ENCODE assay signal across 18 cellular contexts in genomic region chr12:13222076-13222475, GRCh38. TPM values are rescaled to one million over a fixed set of nuclear protein-coding genes. Genes with fewer than 3 reads are reported as not detected.
DNase-seq lines count a peak whose midpoint lies in the region; ATAC-seq, FAIRE-seq and TF ChIP-seq lines count a peak whose summit lies in the region.
"Had no signal": no experiment of that assay in that cellular context is flagged by ENCODE, and none has a peak within 500 bp of the region (broad histone marks: within the 10 kb centered on the region; RNA-seq: fewer than 3 reads in every experiment).

No MANE protein-coding gene starts in this region.

- H3K36me3 ChIP-seq in right atrium auricular region (peaks cover 11% of the 10 kb centered on the region), kidney (ENCODE audit: control insufficient read depth in 1 of 2, insufficient read depth in 2 of 2, low read length in 2 of 2) (no peaks in the 10 kb centered on the region), OCI-LY7 (ENCODE audit: insufficient read depth, low read length) (no peaks in the 10 kb centered on the region)
- H3K36me3 ChIP-seq: neutrophil had no signal

- H3K9me2 ChIP-seq in OCI-LY7 (ENCODE audit: insufficient read depth, low read length): no peaks in the 10 kb centered on the region

- no peaks in the 10 kb centered on the region for H3K4me1 ChIP-seq in right atrium auricular region
- H3K4me1 ChIP-seq in kidney (ENCODE audit: control insufficient read depth in 1 of 2, insufficient read depth in 1 of 2, low read depth in 1 of 2, low read length in 2 of 2): no peaks in the 10 kb centered on the region
- H3K4me1 ChIP-seq in OCI-LY7 (ENCODE audit: insufficient read depth, low read length, poor library complexity, severe bottlenecking): no peaks in the 10 kb centered on the region
- H3K4me1 ChIP-seq: ascending aorta had no signal

- FAIRE-seq in kidney (lab: Jason Lieb, UNC) (no peak), urothelium cell line (lab: Jason Lieb, UNC) (peak; percentile 17)
- FAIRE-seq: GM12891 had no signal

- intact Hi-C loops in Right ventricle myocardium superior (cut with DNase I) (no loop called here), kidney (cut with DNase I) (no loop called here), OCI-LY7 (cut with micrococcal nuclease; ENCODE audit: unreplicated experiment) (no loop called here)

- ATAC-seq in Right ventricle myocardium superior (ENCODE audit: poor library complexity): peak; percentile 67
- no peak for ATAC-seq in HG03432 (IDR thresholded peaks at IDR 0.05; ENCODE audit: unreplicated experiment)

- no peaks in the 10 kb centered on the region for H4K20me1 ChIP-seq in OCI-LY7 (ENCODE audit: insufficient read depth, low read length)

- no peak for TF ChIP-seq CTCF in right atrium auricular region (IDR thresholded peaks at IDR 0.05)
- no peak for TF ChIP-seq CTCF in kidney (IDR thresholded peaks at IDR 0.05; ENCODE audit: borderline replicate concordance, extremely low read depth, insufficient read depth)
- no peak for TF ChIP-seq CTCF in OCI-LY7 (conservative IDR thresholded peaks at IDR 0.05; ENCODE audit: low read length)

- no TSS peak for BruUV-seq in OCI-LY7 (replicated peaks; lab: Mats Ljungman, UMichigan)

- DNase-seq in Right ventricle myocardium superior (no peak), right atrium auricular region (ENCODE audit: low spot score) (no peak), cerebellar cortex (ENCODE audit: low spot score) (peak; percentile 85), kidney (peak; percentile 86), urothelium cell line (ENCODE audit: low spot score) (no peak), OCI-LY7 (ENCODE audit: low spot score) (no peak), caudate nucleus (lab: John Stamatoyannopoulos, UW) (no peak)
- DNase-seq: activated CD4-positive, alpha-beta T cell treated with anti-CD3 and anti-CD28 coated beads for 48 hours; DMS153; effector CD4-positive, alpha-beta T cell; head of caudate nucleus; MM.1S; T-helper 1 cell had no signal

- H3K27me3 ChIP-seq in right atrium auricular region: no peaks in the 10 kb centered on the region
- H3K27me3 ChIP-seq: ascending aorta had no signal

- H3K27ac ChIP-seq in right atrium auricular region: no peak overlapping the region
- no peak overlapping the region for H3K27ac ChIP-seq in kidney (ENCODE audit: low read depth in 2 of 2, low read length in 2 of 2)
- H3K27ac ChIP-seq in OCI-LY7 (ENCODE audit: low read depth, low read length, poor library complexity, severe bottlenecking): no peak overlapping the region
- H3K27ac ChIP-seq in caudate nucleus (ENCODE audit: low read depth, low read length): no peak overlapping the region
- H3K27ac ChIP-seq: ascending aorta, HL-60, neutrophil had no signal

- H3K4me3 ChIP-seq in right atrium auricular region: no peak overlapping the region
- no peak overlapping the region for H3K4me3 ChIP-seq in kidney (ENCODE audit: low read length in 2 of 2)
- H3K4me3 ChIP-seq in OCI-LY7 (ENCODE audit: low read depth, low read length, poor library complexity, severe bottlenecking): no peak overlapping the region
- H3K4me3 ChIP-seq: ascending aorta had no signal

- H3K79me2 ChIP-seq in OCI-LY7 (ENCODE audit: insufficient read depth, low read depth, low read length): no peaks in the 10 kb centered on the region

- no peak overlapping the region for H2AFZ ChIP-seq in OCI-LY7 (ENCODE audit: low read length)

- no peak overlapping the region for H3K4me2 ChIP-seq in OCI-LY7 (ENCODE audit: low read length)

- no peaks in the 10 kb centered on the region for H3K9me3 ChIP-seq in right atrium auricular region
- H3K9me3 ChIP-seq in kidney (ENCODE audit: control insufficient read depth in 1 of 2, low read length in 2 of 2): no peaks in the 10 kb centered on the region
- no peaks in the 10 kb centered on the region for H3K9me3 ChIP-seq in OCI-LY7 (ENCODE audit: low read length)
- H3K9me3 ChIP-seq: ascending aorta, neutrophil had no signal

- no peak overlapping the region for H3K9ac ChIP-seq in kidney (ENCODE audit: low read length in 2 of 2)

- CTCF ChIA-PET in OCI-LY7 (lab: Charles Lee; ENCODE audit: unreplicated experiment): no interaction called here

- POLR2A ChIA-PET in OCI-LY7 (lab: Charles Lee): no interaction called here

RNA-seq across cellular contexts. Expression of gene EMP1, which starts 25.6 kb away (rescaled TPM):
- 99.9 TPM for total RNA-seq in Right ventricle myocardium superior
- 100 to 1,000 TPM; 188 to 208 TPM for total RNA-seq in right atrium auricular region
- 431 TPM for total RNA-seq in kidney
- 45.1 TPM for polyA plus RNA-seq in kidney (ENCODE audit: insufficient read depth, low read depth, low replicate concordance)
- total RNA-seq in OCI-LY7 (2014; rRNA removed; shearing (Covaris generic)): 0.03 TPM in 1 of 2 replicates, not detected in the other
- 0.40 TPM in 1 of 2 replicates, not detected in the other for total RNA-seq in OCI-LY7 (2022)

Comparison
In these comparisons a context has a peak if more than half of its experiments do, and no peak if none do; other contexts are left out.
1. DNase-seq: peak in cerebellar cortex (single experiment) and kidney (single experiment); none in Right ventricle myocardium superior (single experiment), right atrium auricular region (single experiment), urothelium cell line (single experiment), OCI-LY7 (single experiment) and caudate nucleus (0 of 61).
2. RNA of gene EMP1, which starts 25.6 kb away (total RNA-seq): 431 TPM in kidney (single experiment), 188 to 208 TPM in right atrium auricular region and 99.9 TPM in Right ventricle myocardium superior (single experiment); 0.03 to 0.40 TPM in OCI-LY7; every median in the first group is over 10 times any median in the second.